In genomic region chr20:59458645-59459044, GRCh38 we compare ENCODE assay signal across 35 cellular contexts.
"Had no signal": no experiment of that assay in that cellular context is flagged by ENCODE, and none has a peak within 500 bp of the region (broad histone marks: within the 10 kb centered on the region; RNA-seq: fewer than 3 reads in every experiment).

No MANE protein-coding gene starts in this region.

- H3K27me3 ChIP-seq: adrenal gland, body of pancreas, colonic mucosa, pancreas, upper lobe of right lung had no signal

- H3K27ac ChIP-seq: adrenal gland, body of pancreas, colonic mucosa, epithelial cell of prostate, esophagus squamous epithelium, lower lobe of right lung, pancreas, prostate gland, sigmoid colon, stomach, suprapubic skin, tibial artery, upper lobe of right lung had no signal

- ATAC-seq: body of pancreas; left lobe of liver; lower lobe of right lung; naive thymus-derived CD8-positive, alpha-beta T cell; pancreas; stimulated activated naive B cell treated with anti-CD40 and anti-IgM and Interleukin-4, amounts not matched to agents 10 μg/mL and 1 μg/mL and 100 μg/mL, for 72 hours; upper lobe of right lung had no signal

- H3K4me1 ChIP-seq: adrenal gland, colonic mucosa, lower lobe of right lung, prostate gland, upper lobe of right lung had no signal

- H3K4me3 ChIP-seq: adrenal gland, body of pancreas, colonic mucosa, esophagus squamous epithelium, lower lobe of right lung, pancreas, prostate gland, sigmoid colon, stomach, suprapubic skin, tibial artery, upper lobe of right lung had no signal

- FAIRE-seq: endometrium, frontal cortex, pancreas, small intestine had no signal

- H3K9me3 ChIP-seq: adrenal gland, body of pancreas, colonic mucosa, esophagus squamous epithelium, lower lobe of right lung, pancreas, prostate gland, sigmoid colon, suprapubic skin, upper lobe of right lung had no signal

- DNase-seq: activated CD4-positive, alpha-beta memory T cell treated with anti-CD3 and anti-CD28 coated beads, Interleukin-2, amount 10 ng/mL, durations not matched to agents 7 days and 5 days; activated CD4-positive, alpha-beta T cell treated with anti-CD3 and anti-CD28 coated beads, Interleukin-2, amount 10 ng/mL, durations not matched to agents 7 days and 5 days; activated CD8-positive, alpha-beta memory T cell treated with anti-CD3 and anti-CD28 coated beads, Interleukin-2, amount 50 U/mL, for 48 hours; activated naive CD4-positive, alpha-beta T cell; activated naive CD8-positive, alpha-beta T cell treated with anti-CD3 and anti-CD28 coated beads for 36 hours; activated T-cell treated with anti-CD3 and anti-CD28 coated beads, Interleukin-2, amount 50 U/mL, for 24 hours; adrenal gland; aorta; body of pancreas; cerebellar nuclear complex; colonic mucosa; effector CD8-positive, alpha-beta T cell; esophagus squamous epithelium; kidney glomerular epithelial cell; lower lobe of right lung; mesenchymal stem cell; naive thymus-derived CD8-positive, alpha-beta T cell; nucleus accumbens; pancreas; retina; sigmoid colon; small intestine; stimulated activated CD4-positive, alpha-beta T cell treated with anti-CD3 and anti-CD28 coated beads, Interleukin-1b, Interleukin-23, amount 100 ng/mL, for 48 hours; stimulated activated CD4-positive, alpha-beta T cell treated with anti-CD3 and anti-CD28 coated beads, Interleukin-4, amount 100 ng/mL, for 4 hours; stimulated activated CD8-positive, alpha-beta memory T cell treated with anti-CD3 and anti-CD28 coated beads, Interleukin-4, amount 100 ng/mL, for 48 hours; stimulated activated naive B cell treated with anti-CD40 and anti-IgM and Interleukin-4, amounts not matched to agents 10 μg/mL and 1 μg/mL and 100 μg/mL, for 72 hours; stomach; tibial artery; upper lobe of right lung had no signal

- H3K36me3 ChIP-seq: adrenal gland, colonic mucosa, esophagus squamous epithelium, lower lobe of right lung, pancreas, prostate gland, sigmoid colon, stomach, suprapubic skin, tibial artery, upper lobe of right lung had no signal
